Comparison of ENCODE assay signal across 1 cellular context in genomic region chr10:76954838-76955237, GRCh38.
TF ChIP-seq lines count a peak whose summit lies in the region.

No MANE protein-coding gene starts in this region.

TF ChIP-seq in HepG2, 621 proteins besides CTCF, POLR2A, EP300 and RAD21 (continued from another document):
- TF ChIP-seq REST (IDR thresholded peaks at IDR 0.05; ENCODE audit: borderline replicate concordance in 1 of 2, low read depth in 1 of 2, low read length in 2 of 2): no peak
- no peak for TF ChIP-seq JUND (CRISPR knock-in tag; IDR thresholded peaks at IDR 0.05)
